Comparison of ENCODE assay signal across 8 cellular contexts in genomic region chr4:2811830-2812599, GRCh38. TPM values are rescaled to one million over a fixed set of nuclear protein-coding genes. Genes with fewer than 3 reads are reported as not detected.
DNase-seq lines count a peak whose midpoint lies in the region; ATAC-seq and TF ChIP-seq lines count a peak whose summit lies in the region.

No MANE protein-coding gene starts in this region.

- TF ChIP-seq EP300 in sigmoid colon (IDR thresholded peaks at IDR 0.05): no peak

- no peak for TF ChIP-seq POLR2A in sigmoid colon (IDR thresholded peaks at IDR 0.05)

- 50 to 64% methylated on average over 21 of the region's 21 CpGs for WGBS in heart right ventricle, 2 donors
- 25 to 67% methylated on average over 21 of the region's 21 CpGs for WGBS in sigmoid colon, 2 donors

- no peaks in the 10 kb centered on the region for H3K9me3 Mint-ChIP-seq in activated naive CD4-positive, alpha-beta T cell treated with anti-CD3 and anti-CD28 coated beads, Interleukin-2, amount 50 U/mL, for 72 hours

- H3K36me3 ChIP-seq in RWPE2 (ENCODE audit: low read depth) (peaks cover 8% of the 10 kb centered on the region), heart right ventricle (peaks cover 0 to 35% (median 0%) of the 10 kb centered on the region in 9 donors), sigmoid colon (no peaks in the 10 kb centered on the region)

- ATAC-seq in HG03442 (IDR thresholded peaks at IDR 0.05; ENCODE audit: unreplicated experiment): peak; percentile 46
- ATAC-seq in RWPE2 (ENCODE audit: low read depth): peak; percentile 36
- ATAC-seq in activated naive CD4-positive, alpha-beta T cell treated with anti-CD3 and anti-CD28 coated beads, Interleukin-2, amount 50 U/mL, for 72 hours: peak; percentile 74 to 91
- ATAC-seq in heart right ventricle: peak; percentile 57 to 86 (median 75)

- H3K27ac ChIP-seq in RWPE2 (ENCODE audit: poor library complexity, severe bottlenecking) (peak overlapping the region; percentile 4), heart right ventricle (peak overlapping the region; percentile 55 to 95 (median 84)), sigmoid colon (peak overlapping the region; percentile 56 to 72 (median 60))

- TF ChIP-seq CTCF in RWPE2 (IDR thresholded peaks at IDR 0.05; ENCODE audit: poor library complexity, severe bottlenecking) (no peak), heart right ventricle (IDR thresholded peaks at IDR 0.05) (no peak), sigmoid colon (IDR thresholded peaks at IDR 0.05) (no peak)

- H3K9me3 ChIP-seq in RWPE2 (ENCODE audit: severe bottlenecking) (no peaks in the 10 kb centered on the region), heart right ventricle (peaks cover 0 to 14% (median 0%) of the 10 kb centered on the region in 11 donors), sigmoid colon (no peaks in the 10 kb centered on the region)

- DNase-seq in C1 segment of cervical spinal cord (lab: John Stamatoyannopoulos, UW) (peak in 8 of 14 donors; percentile 23 to 70 (median 55)), GM19240 (ENCODE audit: insufficient read length, low spot score) (peak; percentile 83), RWPE2 (ENCODE audit: low spot score) (no peak), heart right ventricle (peak; percentile 70 to 78), sigmoid colon (peak; percentile 86), NCI-H446 treated with DMSO at 0.1 percent for 48 hours (lab: John Stamatoyannopoulos, UW) (no peak)
- peak; percentile 59 to 85 for DNase-seq in activated naive CD4-positive, alpha-beta T cell treated with anti-CD3 and anti-CD28 coated beads, Interleukin-2, amount 50 U/mL, for 72 hours (ENCODE audit: low spot score in 2 of 2)

- peaks cover 19 to 46% of the 10 kb centered on the region in 2 donors for H3K36me3 Mint-ChIP-seq in activated naive CD4-positive, alpha-beta T cell treated with anti-CD3 and anti-CD28 coated beads, Interleukin-2, amount 50 U/mL, for 72 hours

- H3K27me3 ChIP-seq in RWPE2 (ENCODE audit: insufficient read depth, poor library complexity, severe bottlenecking) (no peaks in the 10 kb centered on the region), heart right ventricle (no peaks in the 10 kb centered on the region), sigmoid colon (no peaks in the 10 kb centered on the region)

- intact Hi-C loops in heart right ventricle (cut with DNase I): loop anchor here in 3 of 10 donors (2.0 to 10.0 kb wide), 2 partner anchors 47 kb away; no protein-coding TSS in a partner anchor
- intact Hi-C loops in sigmoid colon (cut with DNase I): no loop called here

- H3K4me1 ChIP-seq in RWPE2 (ENCODE audit: insufficient read depth, poor library complexity, severe bottlenecking): no peaks in the 10 kb centered on the region
- H3K4me1 ChIP-seq in heart right ventricle: peaks cover 34 to 93% (median 56%) of the 10 kb centered on the region in 9 donors
- H3K4me1 ChIP-seq in sigmoid colon: peaks cover 0 to 30% (median 20%) of the 10 kb centered on the region in 4 donors

- H3K27ac Mint-ChIP-seq in activated naive CD4-positive, alpha-beta T cell treated with anti-CD3 and anti-CD28 coated beads, Interleukin-2, amount 50 U/mL, for 72 hours: peak overlapping the region; percentile 94 to 96

- H3K4me3 ChIP-seq in RWPE2 (ENCODE audit: severe bottlenecking) (no peak overlapping the region), heart right ventricle (peak overlapping the region; percentile 12 to 71 (median 48)), sigmoid colon (peak overlapping the region in 3 of 4 donors; percentile 23 to 33 (median 23))

RNA-seq across cellular contexts. Expression of gene SH3BP2, which starts 19.1 kb away (rescaled TPM):
- 10 to 100 TPM; 56.6 to 77.6 TPM for total RNA-seq in activated naive CD4-positive, alpha-beta T cell treated with anti-CD3 and anti-CD28 coated beads, Interleukin-2, amount 50 U/mL, for 72 hours
- total RNA-seq in heart right ventricle (10 to 100 TPM; 10.4 to 36.9 (median 16.4) TPM), sigmoid colon (10 to 100 TPM; 18.4 to 49.3 (median 24.2) TPM)
- polyA plus RNA-seq in heart right ventricle (10 to 100 TPM; 12.3 to 47.7 TPM), sigmoid colon (10 to 100 TPM; 18.6 to 82.4 (median 35.6) TPM)

RNA-seq across cellular contexts. Expression of gene ADD1, which starts 31.6 kb away (rescaled TPM):
- total RNA-seq in activated naive CD4-positive, alpha-beta T cell treated with anti-CD3 and anti-CD28 coated beads, Interleukin-2, amount 50 U/mL, for 72 hours: 100 to 1,000 TPM; 216 to 239 TPM
- total RNA-seq in heart right ventricle: 100 to 1,000 TPM; 188 to 289 (median 214) TPM
- polyA plus RNA-seq in heart right ventricle: 100 to 1,000 TPM; 163 to 448 TPM
- total RNA-seq in sigmoid colon: 100 to 1,000 TPM; 166 to 378 (median 183) TPM
- polyA plus RNA-seq in sigmoid colon: 100 to 1,000 TPM; 113 to 162 (median 120) TPM

RNA-seq across cellular contexts. Expression of gene TNIP2, which starts 55.9 kb away (rescaled TPM):
- 10 to 100 TPM; 48.9 to 75.5 TPM for total RNA-seq in activated naive CD4-positive, alpha-beta T cell treated with anti-CD3 and anti-CD28 coated beads, Interleukin-2, amount 50 U/mL, for 72 hours
- total RNA-seq in heart right ventricle (10 to 100 TPM; 12.6 to 33.7 (median 14.5) TPM), sigmoid colon (10 to 100 TPM; 56.3 to 68.8 (median 66.9) TPM)
- polyA plus RNA-seq in heart right ventricle (10 to 100 TPM; 25.8 to 33.6 TPM), sigmoid colon (10 to 100 TPM; 51.7 to 65.0 (median 51.8) TPM)

Comparison
In these comparisons a context has a peak if more than half of its experiments do, and no peak if none do; other contexts are left out.
1. DNase-seq: peak in C1 segment of cervical spinal cord (8 of 14), GM19240 (single experiment), activated naive CD4-positive, alpha-beta T cell treated with anti-CD3 and anti-CD28 coated beads, Interleukin-2, amount 50 U/mL, for 72 hours (2 of 2), heart right ventricle (2 of 2) and sigmoid colon (single experiment); none in RWPE2 (single experiment) and NCI-H446 treated with DMSO at 0.1 percent for 48 hours (single experiment).
2. H3K27ac ChIP-seq: peak in every context shown above with its lines; median percentile 84 in heart right ventricle; 60 in sigmoid colon; 4 in RWPE2.
3. Peak in every context shown above with its lines, with median percentiles within 50 percentile points of each other: ATAC-seq.